In the genomic region with DNA sequence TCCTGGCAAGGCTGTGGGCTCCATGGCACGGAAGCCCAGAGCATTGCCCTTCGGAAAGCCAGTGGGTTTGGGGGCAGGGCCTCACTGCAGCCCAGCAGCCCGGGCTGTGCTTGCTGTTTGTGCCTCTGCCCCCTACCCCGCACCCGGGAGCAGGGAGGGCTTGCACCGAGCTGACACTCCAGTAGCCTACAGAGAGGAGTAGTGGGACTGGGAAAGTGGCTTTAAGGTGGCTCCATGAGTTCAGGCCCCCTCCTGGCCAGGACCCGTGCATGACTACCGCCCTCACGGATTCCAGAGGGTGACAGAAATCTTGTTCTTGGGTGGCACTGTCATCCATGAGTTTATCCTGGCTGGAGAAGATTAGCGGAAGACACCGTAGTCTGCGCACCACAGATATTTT, we compare ENCODE assay signal across 7 cellular contexts. TPM values are rescaled to one million over a fixed set of nuclear protein-coding genes. Genes with fewer than 3 reads are reported as not detected.
"Had no signal": no experiment of that assay in that cellular context is flagged by ENCODE, and none has a peak within 500 bp of the region (broad histone marks: within the 10 kb centered on the region; RNA-seq: fewer than 3 reads in every experiment).

No MANE protein-coding gene starts in this region.

RNA-seq across cellular contexts. Expression of a gene that starts 11.4 kb away (rescaled TPM):
- total RNA-seq: M059J, PC-3, Right ventricle myocardium inferior, RPMI7951, SJCRH30, SK-MEL-5, T-cell had no signal

RNA-seq across cellular contexts. Expression of a gene that starts 58.5 kb away (rescaled TPM):
- total RNA-seq: PC-3, Right ventricle myocardium inferior, SJCRH30, T-cell had no signal
